ENCODE assay signal across 7 cellular contexts in genomic region chr16:30395992-30396560, GRCh38. TPM values are rescaled to one million over a fixed set of nuclear protein-coding genes. Genes with fewer than 3 reads are reported as not detected.
DNase-seq lines count a peak whose midpoint lies in the region; ATAC-seq lines count a peak whose summit lies in the region.

No MANE protein-coding gene starts in this region.

- H3K4ac ChIP-seq in neuronal stem cell (ENCODE audit: low read length) = peak overlapping the region; percentile 78

- H3K27me3 ChIP-seq in H7 (ENCODE audit: control insufficient read depth, insufficient read depth, low read length) = no peaks in the 10 kb centered on the region
- no peaks in the 10 kb centered on the region for H3K27me3 ChIP-seq in duodenal mucosa (ENCODE audit: control insufficient read depth in 1 of 2, insufficient read depth in 2 of 2, low read length in 2 of 2)
- H3K27me3 ChIP-seq in neuronal stem cell (ENCODE audit: control insufficient read depth in 3 of 3, insufficient read depth in 3 of 3, low read depth in 1 of 3, low read length in 3 of 3) = no peaks in the 10 kb centered on the region

- no CpG with 5 or more reads among the region's 13 CpGs for WGBS in neuronal stem cell (ENCODE audit: extremely low coverage in 2 of 2, insufficient read length in 2 of 2, insufficient replicate concordance in 1 of 2), 2 donors

- H3K23ac ChIP-seq in neuronal stem cell (ENCODE audit: low read depth, low read length, poor library complexity) = peak overlapping the region; percentile 88

- peaks cover 15% of the 10 kb centered on the region for H3K79me1 ChIP-seq in neuronal stem cell (ENCODE audit: low read depth, low read length)

- no peaks in the 10 kb centered on the region for H3K9me3 ChIP-seq in duodenal mucosa (ENCODE audit: control insufficient read depth in 1 of 2, low read length in 2 of 2)
- H3K9me3 ChIP-seq in neuronal stem cell (replicated peaks in 1 of 2; ENCODE audit: control insufficient read depth in 2 of 2, insufficient read depth in 1 of 2, low read depth in 1 of 2, low read length in 2 of 2) = no peaks in the 10 kb centered on the region

- H3K4me1 ChIP-seq in duodenal mucosa (ENCODE audit: control insufficient read depth in 1 of 2, insufficient read depth in 2 of 2, low read length in 2 of 2) (peaks cover 9 to 38% of the 10 kb centered on the region in 2 donors), neuronal stem cell (ENCODE audit: control insufficient read depth in 2 of 2, insufficient read depth in 1 of 2, low read depth in 1 of 2, low read length in 2 of 2) (peaks cover 17 to 23% of the 10 kb centered on the region in 2 donors)

- ATAC-seq in HG02571 (IDR thresholded peaks at IDR 0.05; ENCODE audit: unreplicated experiment) (no peak), GM18867 (IDR thresholded peaks at IDR 0.05; ENCODE audit: unreplicated experiment) (no peak)

- H3K27ac ChIP-seq in duodenal mucosa (ENCODE audit: low read depth, low read length) (no peak overlapping the region), neuronal stem cell (replicated peaks; ENCODE audit: low read length) (peak overlapping the region; percentile 100)

- peak overlapping the region; percentile 91 for H2AK5ac ChIP-seq in neuronal stem cell (ENCODE audit: low read depth, low read length)

- H3K4me3 ChIP-seq in H7 (ENCODE audit: insufficient read depth, low read depth, low read length) (peak overlapping the region; percentile 93), duodenal mucosa (ENCODE audit: low read depth in 1 of 2, low read length in 2 of 2) (peak overlapping the region; percentile 78 to 79), neuronal stem cell (ENCODE audit: low read length in 2 of 2) (peak overlapping the region; percentile 70 to 98)

- H2BK12ac ChIP-seq in neuronal stem cell (ENCODE audit: low read length) = no peak overlapping the region

- H2BK120ac ChIP-seq in neuronal stem cell (ENCODE audit: low read depth, low read length) = peak overlapping the region; percentile 52

- peak overlapping the region; percentile 54 for H2AFZ ChIP-seq in neuronal stem cell (ENCODE audit: low read length)

- no peak overlapping the region for H2BK15ac ChIP-seq in neuronal stem cell (ENCODE audit: low read length)

- peak overlapping the region; percentile 98 for H3K14ac ChIP-seq in neuronal stem cell (ENCODE audit: low read length)

- peak overlapping the region; percentile 75 for H3K4me2 ChIP-seq in neuronal stem cell (ENCODE audit: insufficient read depth, low read length, poor library complexity, severe bottlenecking)

- peak overlapping the region; percentile 97 for H3K18ac ChIP-seq in neuronal stem cell (ENCODE audit: low read length)

- H3K36me3 ChIP-seq in H7 (replicated peaks; ENCODE audit: control insufficient read depth, insufficient read depth, low read length) = peaks cover 8% of the 10 kb centered on the region
- H3K36me3 ChIP-seq in duodenal mucosa (ENCODE audit: control insufficient read depth in 1 of 2, insufficient read depth in 2 of 2, low read length in 2 of 2) = peaks cover 0 to 13% of the 10 kb centered on the region in 2 donors
- peaks cover 18 to 37% of the 10 kb centered on the region in 2 donors for H3K36me3 ChIP-seq in neuronal stem cell (replicated peaks in 1 of 2; ENCODE audit: control insufficient read depth in 2 of 2, insufficient read depth in 2 of 2, low read length in 2 of 2)

- H4K91ac ChIP-seq in neuronal stem cell (ENCODE audit: low read depth, low read length, poor library complexity) = peak overlapping the region; percentile 75

- H4K8ac ChIP-seq in neuronal stem cell (ENCODE audit: low read depth, low read length) = no peak overlapping the region

- H2BK5ac ChIP-seq in neuronal stem cell (ENCODE audit: low read length) = peak overlapping the region; percentile 43

- no peak for DNase-seq in H7
- peak; percentile 65 for DNase-seq in NCI-H69 (lab: John Stamatoyannopoulos, UW)
- DNase-seq in neuronal stem cell (ENCODE audit: low spot score) = no peak
- DNase-seq in HuH-7 (ENCODE audit: low spot score) = no peak

- peak overlapping the region; percentile 68 to 73 for H3K9ac ChIP-seq in duodenal mucosa (ENCODE audit: low read depth in 1 of 2, low read length in 2 of 2)
- peak overlapping the region; percentile 96 for H3K9ac ChIP-seq in neuronal stem cell (ENCODE audit: low read depth, low read length, poor library complexity)

RNA-seq across cellular contexts. Expression of gene ZNF48, which starts 0.9 kb away (rescaled TPM):
- 38.8 and 46.3 TPM in 2 replicates for total RNA-seq in H7 (2014; rRNA removed; shearing (Covaris generic))
- 22.2 TPM for polyA plus RNA-seq in neuronal stem cell (2013, experiment 1 of 2)
- polyA plus RNA-seq in neuronal stem cell (2013, experiment 2 of 2) = 21.3 TPM

RNA-seq across cellular contexts. Expression of gene ZNF771, which starts 11.3 kb away (rescaled TPM):
- total RNA-seq in H7 (2014; rRNA removed; shearing (Covaris generic)) = 10.6 and 13.5 TPM in 2 replicates
- 7.5 TPM for polyA plus RNA-seq in neuronal stem cell (2013, experiment 1 of 2)
- polyA plus RNA-seq in neuronal stem cell (2013, experiment 2 of 2) = 7.0 TPM

RNA-seq across cellular contexts. Expression of gene SEPTIN1, which starts 13.7 kb away (rescaled TPM):
- total RNA-seq in H7 (2014; rRNA removed; shearing (Covaris generic)) = 0.18 and 0.80 TPM in 2 replicates
- polyA plus RNA-seq in neuronal stem cell (2013, experiment 1 of 2) = 3.9 TPM
- polyA plus RNA-seq in neuronal stem cell (2013, experiment 2 of 2) = 3.4 TPM

RNA-seq across cellular contexts. Expression of gene MYL11, which starts 21.5 kb away (rescaled TPM):
- 3.4 TPM in 1 of 2 replicates, not detected in the other for total RNA-seq in H7 (2014; rRNA removed; shearing (Covaris generic))
- polyA plus RNA-seq in neuronal stem cell (2013, experiment 1 of 2) = 4.7 TPM
- 4.6 TPM for polyA plus RNA-seq in neuronal stem cell (2013, experiment 2 of 2)

RNA-seq across cellular contexts. Expression of gene TBC1D10B, which starts 25.8 kb away (rescaled TPM):
- 35.8 and 38.4 TPM in 2 replicates for total RNA-seq in H7 (2014; rRNA removed; shearing (Covaris generic))
- polyA plus RNA-seq in neuronal stem cell (2013, experiment 1 of 2) = 18.4 TPM
- polyA plus RNA-seq in neuronal stem cell (2013, experiment 2 of 2) = 16.8 TPM
